In the genomic region with DNA sequence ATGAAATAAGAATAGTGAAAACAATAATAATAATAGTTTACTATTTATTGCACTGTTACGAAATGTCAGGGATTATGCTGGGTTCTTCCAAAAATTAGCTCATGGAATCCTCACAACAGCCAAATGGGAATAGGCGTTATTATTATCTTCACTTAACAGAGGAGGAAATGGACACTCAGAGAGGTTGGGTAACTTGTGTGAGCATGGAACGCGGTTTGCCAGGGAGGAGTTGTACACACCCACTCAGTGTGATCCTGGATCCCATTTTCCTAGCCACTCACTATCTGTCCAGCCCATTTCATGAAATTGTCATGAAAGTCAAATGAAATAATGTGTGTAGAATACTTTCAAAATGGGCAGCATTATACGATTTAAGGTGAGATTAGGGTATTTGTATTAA, we compare ENCODE assay signal across 20 cellular contexts. TPM values are rescaled to one million over a fixed set of nuclear protein-coding genes. Genes with fewer than 3 reads are reported as not detected.
A peak's percentile ranks its signal among the peaks of the same experiment; 100 is the strongest.
DNase-seq lines count a peak whose midpoint lies in the region; ATAC-seq and TF ChIP-seq lines count a peak whose summit lies in the region.
"Had no signal": no experiment of that assay in that cellular context is flagged by ENCODE, and none has a peak within 500 bp of the region (broad histone marks: within the 10 kb centered on the region; RNA-seq: fewer than 3 reads in every experiment).

No MANE protein-coding gene starts in this region.

- H3K27ac ChIP-seq in left ventricle myocardium inferior (replicated peaks) (no peak overlapping the region), RWPE2 (ENCODE audit: poor library complexity, severe bottlenecking) (no peak overlapping the region), gastroesophageal sphincter (peak overlapping the region in 2 of 4 donors; percentile 4 to 17), stomach (no peak overlapping the region)
- H3K27ac ChIP-seq in naive thymus-derived CD4-positive, alpha-beta T cell (ENCODE audit: low read depth, low read length), result no peak overlapping the region
- H3K27ac ChIP-seq: KMS-11 had no signal

- H3K4me3 ChIP-seq in left ventricle myocardium inferior (no peak overlapping the region), RWPE2 (ENCODE audit: severe bottlenecking) (no peak overlapping the region), gastroesophageal sphincter (no peak overlapping the region), stomach (no peak overlapping the region)
- no peak overlapping the region for H3K4me3 ChIP-seq in naive thymus-derived CD4-positive, alpha-beta T cell (ENCODE audit: low read length)
- H3K4me3 ChIP-seq: MG63 had no signal

- TF ChIP-seq EP300 in gastroesophageal sphincter (IDR thresholded peaks at IDR 0.05), result no peak
- no peak for TF ChIP-seq EP300 in stomach (IDR thresholded peaks at IDR 0.05)

- CTCF ChIA-PET in naive thymus-derived CD4-positive, alpha-beta T cell (lab: Charles Lee), result no interaction called here

- H3K27me3 ChIP-seq in left ventricle myocardium inferior (ENCODE audit: low read depth), result no peaks in the 10 kb centered on the region
- no peaks in the 10 kb centered on the region for H3K27me3 ChIP-seq in RWPE2 (ENCODE audit: insufficient read depth, poor library complexity, severe bottlenecking)
- H3K27me3 ChIP-seq in gastroesophageal sphincter, result no peaks in the 10 kb centered on the region
- no peaks in the 10 kb centered on the region for H3K27me3 ChIP-seq in stomach
- H3K27me3 ChIP-seq in naive thymus-derived CD4-positive, alpha-beta T cell (ENCODE audit: control insufficient read depth in 2 of 2, insufficient read depth in 2 of 2, low read length in 2 of 2), result no peaks in the 10 kb centered on the region
- H3K27me3 ChIP-seq: BE2C, MG63 had no signal

- peaks cover 47% of the 10 kb centered on the region for H3K36me3 ChIP-seq in left ventricle myocardium inferior
- peaks cover 77% of the 10 kb centered on the region for H3K36me3 ChIP-seq in RWPE2 (ENCODE audit: low read depth)
- H3K36me3 ChIP-seq in gastroesophageal sphincter, result peaks cover 0 to 47% of the 10 kb centered on the region in 2 donors
- peaks cover 41 to 48% (median 48%) of the 10 kb centered on the region in 4 donors for H3K36me3 ChIP-seq in stomach
- peaks cover 22 to 52% (median 26%) of the 10 kb centered on the region in 3 experiments for H3K36me3 ChIP-seq in naive thymus-derived CD4-positive, alpha-beta T cell (ENCODE audit: control insufficient read depth in 2 of 3, insufficient read depth in 3 of 3, low read length in 3 of 3)

- H3K4me1 ChIP-seq in left ventricle myocardium inferior (peaks cover 57% of the 10 kb centered on the region), RWPE2 (ENCODE audit: insufficient read depth, poor library complexity, severe bottlenecking) (peaks cover 8% of the 10 kb centered on the region), gastroesophageal sphincter (peaks cover 0 to 42% (median 25%) of the 10 kb centered on the region in 3 donors), stomach (peaks cover 14 to 50% (median 36%) of the 10 kb centered on the region in 4 donors)
- H3K4me1 ChIP-seq in naive thymus-derived CD4-positive, alpha-beta T cell (ENCODE audit: control insufficient read depth in 2 of 2, insufficient read depth in 2 of 2, low read length in 2 of 2), result peaks cover 24% of the 10 kb centered on the region in 2 donors

- intact Hi-C loops in Right ventricle myocardium inferior (cut with DNase I), result no loop called here
- intact Hi-C loops in left ventricle myocardium inferior (cut with micrococcal nuclease), result loop anchor here (10.0 kb wide), 1 partner anchor 81 kb away; no protein-coding TSS in a partner anchor
- intact Hi-C loops in stomach (cut with DNase I; ENCODE audit: low total_unique reads), result loop anchor here (10.0 kb wide), 2 partner anchors 59 to 81 kb away; a partner anchor contains a TSS
- intact Hi-C loops in naive thymus-derived CD4-positive, alpha-beta T cell (cut with micrococcal nuclease), result no loop called here

- 65 to 66% methylated on average over 5 of the region's 5 CpGs for WGBS in gastroesophageal sphincter (ENCODE audit: low coverage in 1 of 2), 2 donors
- 69 to 79% (median 75%) methylated on average over 5 of the region's 5 CpGs for WGBS in stomach, 5 donors

- TF ChIP-seq POLR2A in gastroesophageal sphincter (IDR thresholded peaks at IDR 0.05) (no peak), stomach (IDR thresholded peaks at IDR 0.05) (no peak)

- H3K27ac Mint-ChIP-seq in naive thymus-derived CD4-positive, alpha-beta T cell, result peak overlapping the region in 4 of 9 donors; percentile 12 to 55 (median 28)

- no peaks in the 10 kb centered on the region for H3K9me3 ChIP-seq in left ventricle myocardium inferior (replicated peaks)
- no peaks in the 10 kb centered on the region for H3K9me3 ChIP-seq in RWPE2 (ENCODE audit: severe bottlenecking)
- H3K9me3 ChIP-seq in gastroesophageal sphincter, result no peaks in the 10 kb centered on the region
- no peaks in the 10 kb centered on the region for H3K9me3 ChIP-seq in stomach
- H3K9me3 ChIP-seq in naive thymus-derived CD4-positive, alpha-beta T cell (ENCODE audit: control insufficient read depth in 2 of 3, low read length in 3 of 3), result no peaks in the 10 kb centered on the region
- H3K9me3 ChIP-seq: BE2C, MG63 had no signal

- peaks cover 0 to 34% (median 19%) of the 10 kb centered on the region in 5 donors for H3K36me3 Mint-ChIP-seq in naive thymus-derived CD4-positive, alpha-beta T cell

- POLR2A ChIA-PET in naive thymus-derived CD4-positive, alpha-beta T cell (lab: Charles Lee), result no interaction called here

- peaks cover 0 to 4% (median 0%) of the 10 kb centered on the region in 11 donors for H3K9me3 Mint-ChIP-seq in naive thymus-derived CD4-positive, alpha-beta T cell

- peaks cover 26 to 47% (median 42%) of the 10 kb centered on the region in 7 donors for H3K4me1 Mint-ChIP-seq in naive thymus-derived CD4-positive, alpha-beta T cell

- ATAC-seq in Right ventricle myocardium inferior (peak; percentile 41), RWPE2 (ENCODE audit: low read depth) (no peak), gastroesophageal sphincter (peak; percentile 10)
- no peak for ATAC-seq in naive thymus-derived CD4-positive, alpha-beta T cell

- no peaks in the 10 kb centered on the region for H3K27me3 Mint-ChIP-seq in naive thymus-derived CD4-positive, alpha-beta T cell

- no peak for DNase-seq in Right ventricle myocardium inferior (ENCODE audit: missing footprints)
- no peak for DNase-seq in left ventricle myocardium inferior
- DNase-seq in RWPE2 (ENCODE audit: low spot score), result peak; percentile 34
- peak; percentile 13 for DNase-seq in stomach
- DNase-seq in stimulated activated CD4-positive, alpha-beta T cell treated with anti-CD3 and anti-CD28 coated beads, Interleukin-4, amount 100 ng/mL, for 24 hours, result no peak
- DNase-seq in T-helper 9 cell, result no peak
- no peak for DNase-seq in naive thymus-derived CD4-positive, alpha-beta T cell
- DNase-seq: ACHN; BE2C; MG63; NCI-H1092 treated with DMSO at 0.1 percent for 48 hours; NCI-H1694; NCI-H345; NCI-H526 treated with DMSO at 0.1 percent for 48 hours; NK-92 treated with Interleukin-12 subunit alpha and Interleukin-12 subunit beta, amount 100 ng/mL, for 24 hours; OCI-M1 had no signal

- TF ChIP-seq CTCF in left ventricle myocardium inferior (IDR thresholded peaks at IDR 0.05; ENCODE audit: borderline replicate concordance), result no peak
- TF ChIP-seq CTCF in RWPE2 (IDR thresholded peaks at IDR 0.05; ENCODE audit: poor library complexity, severe bottlenecking), result no peak
- TF ChIP-seq CTCF in gastroesophageal sphincter (IDR thresholded peaks at IDR 0.05), result no peak
- no peak for TF ChIP-seq CTCF in stomach (IDR thresholded peaks at IDR 0.05)

- no peak overlapping the region for H3K4me3 Mint-ChIP-seq in naive thymus-derived CD4-positive, alpha-beta T cell

RNA-seq across cellular contexts. Expression of a gene that starts 4.6 kb away (rescaled TPM):
- total RNA-seq in Right ventricle myocardium inferior (30.6 TPM), left ventricle myocardium inferior (30.4 TPM), gastroesophageal sphincter (10 to 100 TPM; 26.5 to 48.6 (median 36.1) TPM), stomach (10 to 100 TPM; 20.9 to 59.5 (median 41.1) TPM)
- polyA plus RNA-seq in stomach, result 10 to 100 TPM; 34.7 to 47.5 (median 41.4) TPM
- 10 to 100 TPM; 84.5 to 96.1 (median 90.8) TPM for total RNA-seq in naive thymus-derived CD4-positive, alpha-beta T cell
- polyA plus RNA-seq in naive thymus-derived CD4-positive, alpha-beta T cell, result 10 to 100 TPM; 65.0 to 81.6 TPM

RNA-seq across cellular contexts. Expression of a gene that starts 21.4 kb away (rescaled TPM):
- total RNA-seq in Right ventricle myocardium inferior (138 TPM), left ventricle myocardium inferior (131 TPM), gastroesophageal sphincter (100 to 1,000 TPM; 167 to 222 (median 176) TPM), stomach (100 to 1,000 TPM in 1 of 5 donors, 10 to 100 TPM in 4; 35.3 to 134 (median 56.9) TPM)
- polyA plus RNA-seq in stomach, result 10 to 100 TPM; 41.7 to 59.1 (median 55.5) TPM
- 100 to 1,000 TPM in 1 of 5 experiments, 10 to 100 TPM in 4; 29.5 to 165 (median 34.1) TPM for total RNA-seq in naive thymus-derived CD4-positive, alpha-beta T cell
- polyA plus RNA-seq in naive thymus-derived CD4-positive, alpha-beta T cell, result 1 to 10 TPM; 1.0 to 3.0 TPM

RNA-seq across cellular contexts. Expression of a gene that starts 33.6 kb away (rescaled TPM):
- total RNA-seq in Right ventricle myocardium inferior, result 0.27 TPM
- 0.30 TPM for total RNA-seq in left ventricle myocardium inferior
- total RNA-seq in gastroesophageal sphincter, result under 1 TPM in 1 of 4 donors, not detected in 3; 0.15 TPM
- total RNA-seq in stomach, result under 1 TPM in 1 of 5 donors, not detected in 4; 0.55 TPM
- under 1 TPM in 2 of 3 donors, not detected in 1; 0.03 to 0.12 TPM for polyA plus RNA-seq in stomach
- total RNA-seq in naive thymus-derived CD4-positive, alpha-beta T cell, result 1 to 10 TPM in 1 of 5 experiments, under 1 TPM in 1, not detected in 3; 0.98 to 9.5 TPM
- polyA plus RNA-seq in naive thymus-derived CD4-positive, alpha-beta T cell, result under 1 TPM; 0.14 to 0.22 TPM
- total RNA-seq: Daoy, H1 had no signal
- polyA plus RNA-seq: H1 had no signal

RNA-seq across cellular contexts. Expression of a gene that starts 46.5 kb away (rescaled TPM):
- total RNA-seq in Right ventricle myocardium inferior (132 TPM), left ventricle myocardium inferior (134 TPM), gastroesophageal sphincter (10 to 100 TPM; 23.1 to 40.6 (median 35.4) TPM), stomach (100 to 1,000 TPM in 1 of 5 donors, 10 to 100 TPM in 4; 20.4 to 101 (median 27.4) TPM)
- 10 to 100 TPM; 56.4 to 78.5 (median 71.5) TPM for polyA plus RNA-seq in stomach
- 10 to 100 TPM; 57.0 to 81.7 (median 67.4) TPM for total RNA-seq in naive thymus-derived CD4-positive, alpha-beta T cell
- 10 to 100 TPM; 31.4 to 75.7 TPM for polyA plus RNA-seq in naive thymus-derived CD4-positive, alpha-beta T cell

RNA-seq across cellular contexts. Expression of a gene that starts 56.9 kb away (rescaled TPM):
- total RNA-seq in Right ventricle myocardium inferior, result 45.7 TPM
- 46.6 TPM for total RNA-seq in left ventricle myocardium inferior
- 10 to 100 TPM; 35.1 to 60.8 (median 40.0) TPM for total RNA-seq in gastroesophageal sphincter
- total RNA-seq in stomach, result 100 to 1,000 TPM in 1 of 5 donors, 10 to 100 TPM in 4; 35.7 to 322 (median 72.7) TPM
- polyA plus RNA-seq in stomach, result 10 to 100 TPM; 20.0 to 65.8 (median 31.3) TPM
- total RNA-seq in naive thymus-derived CD4-positive, alpha-beta T cell, result 10 to 100 TPM; 37.1 to 70.4 (median 44.0) TPM
- polyA plus RNA-seq in naive thymus-derived CD4-positive, alpha-beta T cell, result 10 to 100 TPM; 17.6 to 27.4 TPM

Comparison
In these comparisons a context has a peak if more than half of its experiments do, and no peak if none do; other contexts are left out.
1. intact Hi-C loops: an anchor here in left ventricle myocardium inferior (10.0 kb wide) and stomach (10.0 kb wide); none called in Right ventricle myocardium inferior and naive thymus-derived CD4-positive, alpha-beta T cell.
2. ATAC-seq: peak in Right ventricle myocardium inferior (single experiment) and gastroesophageal sphincter (single experiment); none in RWPE2 (single experiment) and naive thymus-derived CD4-positive, alpha-beta T cell (single experiment).
3. DNase-seq: peak in RWPE2 (single experiment) and stomach (single experiment); none in Right ventricle myocardium inferior (single experiment), left ventricle myocardium inferior (single experiment), stimulated activated CD4-positive, alpha-beta T cell treated with anti-CD3 and anti-CD28 coated beads, Interleukin-4, amount 100 ng/mL, for 24 hours (single experiment), T-helper 9 cell (single experiment) and naive thymus-derived CD4-positive, alpha-beta T cell (0 of 9).